8 cellular contexts compared by ENCODE assay signal in genomic region chr1:208731976-208732821, GRCh38.
DNase-seq lines count a peak whose midpoint lies in the region; ATAC-seq and TF ChIP-seq lines count a peak whose summit lies in the region.

No MANE protein-coding gene starts in this region.

- H3K9ac ChIP-seq in SK-N-SH = no peak overlapping the region

- H3K27me3 ChIP-seq in SK-N-SH (ENCODE audit: insufficient read depth) (no peaks in the 10 kb centered on the region), stomach (no peaks in the 10 kb centered on the region), aorta (ENCODE audit: control insufficient read depth in 1 of 2, insufficient read depth in 2 of 2, low read length in 1 of 2) (peaks cover 0 to 3% of the 10 kb centered on the region in 2 donors)
- H3K27me3 ChIP-seq in CD8-positive, alpha-beta T cell (ENCODE audit: insufficient read depth, low read length) = no peaks in the 10 kb centered on the region

- H3K9me3 ChIP-seq in SK-N-SH (no peaks in the 10 kb centered on the region), stomach (no peaks in the 10 kb centered on the region), aorta (ENCODE audit: control insufficient read depth, low read length) (peaks cover 1% of the 10 kb centered on the region)
- no peaks in the 10 kb centered on the region for H3K9me3 ChIP-seq in CD8-positive, alpha-beta T cell (ENCODE audit: low read length)

- no peaks in the 10 kb centered on the region for H4K20me1 ChIP-seq in SK-N-SH (ENCODE audit: insufficient read depth)

- TF ChIP-seq EP300 in SK-N-SH (IDR thresholded peaks at IDR 0.05; ENCODE audit: borderline replicate concordance in 1 of 2, low read depth in 1 of 2, low read length in 1 of 2) = peak; percentile 20 to 98; a peak in 3 of 4 replicates
- no peak for TF ChIP-seq EP300 in stomach (IDR thresholded peaks at IDR 0.05)

- intact Hi-C loops in stomach (cut with DNase I; ENCODE audit: low total_unique reads) = no loop called here
- intact Hi-C loops in CD8-positive, alpha-beta T cell (cut with DNase I, micrococcal nuclease) = no loop called here
- intact Hi-C loops in aorta (cut with DNase I) = no loop called here

- H3K4me1 Mint-ChIP-seq in CD8-positive, alpha-beta T cell (ENCODE audit: low read depth) = peaks cover 6% of the 10 kb centered on the region

- peak overlapping the region in 1 of 2 experiments; percentile 99; a peak in 2 of 4 replicates for H3K27ac ChIP-seq in SK-N-SH (ENCODE audit: low read depth in 2 of 2, low read length in 1 of 2)
- H3K27ac ChIP-seq in stomach = no peak overlapping the region
- no peak overlapping the region for H3K27ac ChIP-seq in CD8-positive, alpha-beta T cell (ENCODE audit: low read depth, low read length)
- no peak overlapping the region for H3K27ac ChIP-seq in aorta (ENCODE audit: low read depth in 1 of 2, low read length in 2 of 2)

- peaks cover 3% of the 10 kb centered on the region for H3K27me3 Mint-ChIP-seq in CD8-positive, alpha-beta T cell (ENCODE audit: low read depth)

- DNase-seq in DMS153 (lab: John Stamatoyannopoulos, UW) = peak; percentile 92
- peak; percentile 81 for DNase-seq in SK-N-SH
- no peak for DNase-seq in stomach
- no peak for DNase-seq in medulla oblongata (ENCODE audit: extremely low spot score)
- DNase-seq in CD8-positive, alpha-beta T cell = no peak
- DNase-seq in aorta = no peak

- H3K9me2 ChIP-seq in SK-N-SH = no peaks in the 10 kb centered on the region

- peak; percentile 19 for TF ChIP-seq RAD21 in SK-N-SH (IDR thresholded peaks at IDR 0.05; ENCODE audit: low read length)

- peaks cover 2% of the 10 kb centered on the region for H3K9me3 Mint-ChIP-seq in CD8-positive, alpha-beta T cell

- peak; percentile 93 for ATAC-seq in GM19372 (IDR thresholded peaks at IDR 0.05; ENCODE audit: low read depth, unreplicated experiment)
- ATAC-seq in HG03378 (IDR thresholded peaks at IDR 0.05; ENCODE audit: unreplicated experiment) = peak; percentile 93
- ATAC-seq in CD8-positive, alpha-beta T cell = no peak
- ATAC-seq in aorta (ENCODE audit: low FRiP score) = no peak

- H2AFZ ChIP-seq in SK-N-SH (ENCODE audit: low read depth) = peak overlapping the region; percentile 16; the same call in 1 of the 2 replicates

- no peaks in the 10 kb centered on the region for H3K79me2 ChIP-seq in SK-N-SH (ENCODE audit: insufficient read depth)

- CTCF ChIA-PET in SK-N-SH (lab: Yijun Ruan, JAX) = interaction anchor here (0.7 to 2.0 kb wide), 8 partner anchors 8 to 516 kb away, joined by 3 to 9 read pairs (median 4); no protein-coding TSS in a partner anchor
- CTCF ChIA-PET in CD8-positive, alpha-beta T cell (lab: Charles Lee) = no interaction called here

- no peak overlapping the region for H3K4me3 Mint-ChIP-seq in CD8-positive, alpha-beta T cell

- H3K27ac Mint-ChIP-seq in CD8-positive, alpha-beta T cell = no peak overlapping the region

- H3K4me1 ChIP-seq in SK-N-SH (ENCODE audit: control insufficient read depth in 1 of 2, insufficient read depth in 2 of 2, low read depth in 1 of 2, low read length in 1 of 2) (peaks cover 0 to 28% of the 10 kb centered on the region in 2 experiments; a peak in 2 of 4 replicates), stomach (peaks cover 0 to 9% (median 4%) of the 10 kb centered on the region in 4 donors), aorta (ENCODE audit: control insufficient read depth in 1 of 2, insufficient read depth in 2 of 2, low read length in 2 of 2) (no peaks in the 10 kb centered on the region)
- H3K4me1 ChIP-seq in CD8-positive, alpha-beta T cell (ENCODE audit: insufficient read depth, low read length) = no peaks in the 10 kb centered on the region

- H3F3A ChIP-seq in SK-N-SH (replicated peaks; ENCODE audit: insufficient read depth) = no peaks in the 10 kb centered on the region

- no peaks in the 10 kb centered on the region for H3K36me3 Mint-ChIP-seq in CD8-positive, alpha-beta T cell

- H3K4me2 ChIP-seq in SK-N-SH = peak overlapping the region; percentile 53

- 7% methylated on average over 4 of the region's 4 CpGs for WGBS in SK-N-SH (ENCODE audit: low lambda C conversion rate)
- WGBS in stomach, 5 donors = 7 to 19% (median 9%) methylated on average over 4 of the region's 4 CpGs
- 5 to 6% methylated on average over 4 of the region's 4 CpGs for WGBS in aorta, 2 donors

- TF ChIP-seq CTCF in SK-N-SH (IDR thresholded peaks at IDR 0.05) (no peak), stomach (IDR thresholded peaks at IDR 0.05) (no peak)
- TF ChIP-seq CTCF in CD8-positive, alpha-beta T cell (IDR thresholded peaks at IDR 0.05) = no peak

- TF ChIP-seq POLR2A in stomach (IDR thresholded peaks at IDR 0.05) = no peak

- POLR2A ChIA-PET in SK-N-SH (lab: Yijun Ruan, JAX) = no interaction called here
- POLR2A ChIA-PET in CD8-positive, alpha-beta T cell (lab: Charles Lee) = no interaction called here

- H3K4me3 ChIP-seq in SK-N-SH (ENCODE audit: low read depth in 2 of 2, low read length in 1 of 2) = peak overlapping the region; percentile 1 to 38; a peak in 3 of 4 replicates
- peak overlapping the region; percentile 11 to 29 (median 16) for H3K4me3 ChIP-seq in stomach
- H3K4me3 ChIP-seq in CD8-positive, alpha-beta T cell (ENCODE audit: low read depth, low read length) = no peak overlapping the region
- no peak overlapping the region for H3K4me3 ChIP-seq in aorta (ENCODE audit: low read length in 2 of 2)

- H3K36me3 ChIP-seq in SK-N-SH (replicated peaks in 1 of 2; ENCODE audit: control insufficient read depth in 1 of 2, insufficient read depth in 2 of 2, low read length in 1 of 2) = no peaks in the 10 kb centered on the region
- H3K36me3 ChIP-seq in stomach = no peaks in the 10 kb centered on the region
- H3K36me3 ChIP-seq in CD8-positive, alpha-beta T cell (ENCODE audit: insufficient read depth, low read length) = no peaks in the 10 kb centered on the region
- no peaks in the 10 kb centered on the region for H3K36me3 ChIP-seq in aorta (ENCODE audit: control insufficient read depth in 1 of 2, insufficient read depth in 2 of 2, low read length in 1 of 2)

TF ChIP-seq in SK-N-SH, 30 proteins besides CTCF, POLR2A, EP300 and RAD21 (continues in another document):
- TF ChIP-seq, protein P1, sequence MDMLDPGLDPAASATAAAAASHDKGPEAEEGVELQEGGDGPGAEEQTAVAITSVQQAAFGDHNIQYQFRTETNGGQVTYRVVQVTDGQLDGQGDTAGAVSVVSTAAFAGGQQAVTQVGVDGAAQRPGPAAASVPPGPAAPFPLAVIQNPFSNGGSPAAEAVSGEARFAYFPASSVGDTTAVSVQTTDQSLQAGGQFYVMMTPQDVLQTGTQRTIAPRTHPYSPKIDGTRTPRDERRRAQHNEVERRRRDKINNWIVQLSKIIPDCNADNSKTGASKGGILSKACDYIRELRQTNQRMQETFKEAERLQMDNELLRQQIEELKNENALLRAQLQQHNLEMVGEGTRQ (IDR thresholded peaks at IDR 0.05; ENCODE audit: borderline replicate concordance, low read depth, low read length) = no peak
- TF ChIP-seq NRF1 (IDR thresholded peaks at IDR 0.05; ENCODE audit: low read depth, low read length) (no peak), TAF1 (IDR thresholded peaks at IDR 0.05; ENCODE audit: borderline replicate concordance, low read depth, low read length) (no peak), TEAD4 (IDR thresholded peaks at IDR 0.05; ENCODE audit: borderline replicate concordance, insufficient read depth) (peak; percentile 57; the same call in 1 of the 2 replicates), YY1 (IDR thresholded peaks at IDR 0.05; ENCODE audit: low read depth) (no peak), IRF3 (IDR thresholded peaks at IDR 0.05; ENCODE audit: low read depth, low read length) (no peak), TCF12 (IDR thresholded peaks at IDR 0.05) (peak; percentile 70), SMC3 (IDR thresholded peaks at IDR 0.05; ENCODE audit: low read depth, low read length) (0 out of 2 replicates have a peak, but pooled peaks have one; percentile 21), PBX3 (IDR thresholded peaks at IDR 0.05) (peak; percentile 12; the same call in 1 of the 2 replicates), GATA2 (CRISPR knock-in tag; IDR thresholded peaks at IDR 0.05) (peak; percentile 97), RFX5 (IDR thresholded peaks at IDR 0.05; ENCODE audit: low read length) (no peak), RCOR1 (IDR thresholded peaks at IDR 0.05; ENCODE audit: low read length) (peak; percentile 97), GABPA (IDR thresholded peaks at IDR 0.05; ENCODE audit: low read depth) (no peak), FOXJ3 (CRISPR knock-in tag; IDR thresholded peaks at IDR 0.05) (peak; percentile 82), POLR2AphosphoS5 (IDR thresholded peaks at IDR 0.05; ENCODE audit: low read depth, low read length) (peak; percentile 48; the same call in 1 of the 2 replicates), SIN3A (IDR thresholded peaks at IDR 0.05; ENCODE audit: borderline replicate concordance, low read depth, low read length) (no peak), FOSL2 (IDR thresholded peaks at IDR 0.05; ENCODE audit: borderline replicate concordance, low read depth) (no peak), JUND (IDR thresholded peaks at IDR 0.05) (no peak), RXRA (IDR thresholded peaks at IDR 0.05; ENCODE audit: borderline replicate concordance, low read depth) (no peak)
- TF ChIP-seq, protein P2, sequence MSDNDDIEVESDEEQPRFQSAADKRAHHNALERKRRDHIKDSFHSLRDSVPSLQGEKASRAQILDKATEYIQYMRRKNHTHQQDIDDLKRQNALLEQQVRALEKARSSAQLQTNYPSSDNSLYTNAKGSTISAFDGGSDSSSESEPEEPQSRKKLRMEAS (IDR thresholded peaks at IDR 0.05; ENCODE audit: low read depth) = no peak

Comparison
In these comparisons a context has a peak if more than half of its experiments do, and no peak if none do; other contexts are left out.
1. DNase-seq: peak in DMS153 (single experiment) and SK-N-SH (single experiment); none in stomach (single experiment), medulla oblongata (single experiment), CD8-positive, alpha-beta T cell (0 of 7) and aorta (0 of 2).
2. ATAC-seq: peak in GM19372 (single experiment) and HG03378 (single experiment); none in CD8-positive, alpha-beta T cell (single experiment) and aorta (single experiment).
3. H3K4me3 ChIP-seq: peak in SK-N-SH (2 of 2) and stomach (4 of 4); none in CD8-positive, alpha-beta T cell (single experiment) and aorta (0 of 2).